14 cellular contexts compared by ENCODE assay signal in genomic region chr13:94073006-94073744, GRCh38.
DNase-seq lines count a peak whose midpoint lies in the region; ATAC-seq and TF ChIP-seq lines count a peak whose summit lies in the region.
"Had no signal": no experiment of that assay in that cellular context is flagged by ENCODE, and none has a peak within 500 bp of the region (broad histone marks: within the 10 kb centered on the region; RNA-seq: fewer than 3 reads in every experiment).

No MANE protein-coding gene starts in this region.

- TF ChIP-seq CTCF in IMR-90 (conservative IDR thresholded peaks at IDR 0.05; ENCODE audit: low read depth, low read length) (no peak), mesothelial cell of epicardium (IDR thresholded peaks at IDR 0.05; ENCODE audit: unreplicated experiment) (no peak)

- H3K36me3 Mint-ChIP-seq in mesothelial cell of epicardium = peaks cover 51% of the 10 kb centered on the region
- H3K36me3 Mint-ChIP-seq: naive B cell had no signal

- peak; percentile 28 for DNase-seq in COLO668 (lab: John Stamatoyannopoulos, UW; ENCODE audit: unreplicated experiment)
- peak; percentile 91 for DNase-seq in IMR-90
- peak; percentile 86 for DNase-seq in amniotic epithelial cell (ENCODE audit: low read depth)
- no peak for DNase-seq in mesothelial cell of epicardium (ENCODE audit: low spot score in 2 of 2, unreplicated experiment in 2 of 2)
- DNase-seq in putamen (ENCODE audit: low spot score) = no peak
- DNase-seq in KG1 (lab: John Stamatoyannopoulos, UW) = no peak
- no peak for DNase-seq in activated CD4-positive, alpha-beta T cell treated with anti-CD3 and anti-CD28 coated beads for 1 hour
- DNase-seq in D341Med (ENCODE audit: low spot score) = no peak
- DNase-seq: activated CD8-positive, alpha-beta memory T cell treated with anti-CD3 and anti-CD28 coated beads, Interleukin-2, amount 50 U/mL, for 48 hours; aorta; naive B cell; NCI-H1105; uterus had no signal

- peak overlapping the region; percentile 46; the same call in 1 of the 3 replicates for H2BK15ac ChIP-seq in IMR-90 (ENCODE audit: low read depth, low read length)

- no peak overlapping the region for H2AK5ac ChIP-seq in IMR-90 (ENCODE audit: low read depth, low read length)

- no peak overlapping the region for H3K14ac ChIP-seq in IMR-90 (replicated peaks; ENCODE audit: low read depth, low read length)

- H3K4ac ChIP-seq in IMR-90 (ENCODE audit: low read depth, low read length) = peak overlapping the region; percentile 59

- H4K20me1 ChIP-seq in IMR-90 (ENCODE audit: insufficient read depth, low read length) = peaks cover 3% of the 10 kb centered on the region; the same call in 1 of the 2 replicates

- POLR2A ChIA-PET in IMR-90 (lab: Charles Lee; ENCODE audit: unreplicated experiment) = no interaction called here

- peak overlapping the region; percentile 41 for H3K4me2 ChIP-seq in IMR-90 (ENCODE audit: low read depth, low read length)

- no TSS peak for BruUV-seq in IMR-90 (replicated peaks; lab: Mats Ljungman, UMichigan)

- no peak overlapping the region for H2AK9ac ChIP-seq in IMR-90 (replicated peaks; ENCODE audit: low read depth, low read length, poor library complexity)

- H3K9me3 Mint-ChIP-seq in mesothelial cell of epicardium = peaks cover 51% of the 10 kb centered on the region

- H2AFZ ChIP-seq in IMR-90 (replicated peaks; ENCODE audit: low read length, poor library complexity) = no peak overlapping the region

- no peak for TF ChIP-seq RAD21 in IMR-90 (IDR thresholded peaks at IDR 0.05; ENCODE audit: low read length)

- H3K18ac ChIP-seq in IMR-90 (ENCODE audit: low read depth, low read length) = peak overlapping the region; percentile 80; the same call in 1 of the 2 replicates

- in situ Hi-C loops in IMR-90 (cut with MboI; ENCODE audit: low sequenced_read_pairs) = no loop called here

- H3K36me3 ChIP-seq in IMR-90 (ENCODE audit: control insufficient read depth, insufficient read depth, low read length) = no peaks in the 10 kb centered on the region
- H3K36me3 ChIP-seq: uterus had no signal

- no peak for TF ChIP-seq POLR2A in IMR-90 (IDR thresholded peaks at IDR 0.05; ENCODE audit: low read depth, low read length)

- intact Hi-C loops in IMR-90 (cut with micrococcal nuclease) = no loop called here

- H3K23ac ChIP-seq in IMR-90 (ENCODE audit: low read depth, low read length) = no peak overlapping the region

- H3K27me3 Mint-ChIP-seq in mesothelial cell of epicardium (ENCODE audit: low read depth) = no peaks in the 10 kb centered on the region

- H4K5ac ChIP-seq in IMR-90 (ENCODE audit: low read depth, low read length) = peak overlapping the region; percentile 49; the same call in 1 of the 2 replicates

- peak overlapping the region; percentile 32 for H2BK5ac ChIP-seq in IMR-90 (ENCODE audit: low read depth, low read length, poor library complexity, severe bottlenecking)

- no peak overlapping the region for H3K4me3 ChIP-seq in IMR-90 (ENCODE audit: insufficient read depth, low read depth, low read length)
- H3K4me3 ChIP-seq: uterus had no signal

- H4K8ac ChIP-seq in IMR-90 (ENCODE audit: low read depth in 2 of 2, low read length in 2 of 2) = no peak overlapping the region

- H3K27ac Mint-ChIP-seq in mesothelial cell of epicardium = peak overlapping the region; percentile 49
- H3K27ac Mint-ChIP-seq: naive B cell had no signal

- H3K27ac ChIP-seq in IMR-90 (ENCODE audit: insufficient read depth, low read length) = no peak overlapping the region
- H3K27ac ChIP-seq: uterus had no signal

- H3K4me3 Mint-ChIP-seq in mesothelial cell of epicardium = no peak overlapping the region

- H2BK20ac ChIP-seq in IMR-90 (ENCODE audit: low read depth, low read length) = peak overlapping the region; percentile 40

- H3K56ac ChIP-seq in IMR-90 (ENCODE audit: extremely low read depth, insufficient read depth, low read length) = no peak overlapping the region

- peaks cover 4% of the 10 kb centered on the region for H3K9me1 ChIP-seq in IMR-90 (ENCODE audit: insufficient read depth, low read length)

- no peaks in the 10 kb centered on the region for H3K79me1 ChIP-seq in IMR-90 (ENCODE audit: low read depth in 1 of 2, low read length in 2 of 2)

- H3K9me3 ChIP-seq in IMR-90 (ENCODE audit: control insufficient read depth, insufficient read depth, low read length) = no peaks in the 10 kb centered on the region
- H3K9me3 ChIP-seq: uterus had no signal

- dilution Hi-C loops in IMR-90 (cut with HindIII; ENCODE audit: low sequenced_read_pairs, unreplicated experiment) = no loop called here

- H3K9ac ChIP-seq in IMR-90 (ENCODE audit: low read depth, low read length) = no peak overlapping the region

- WGBS in IMR-90 (ENCODE audit: extremely low coverage in 2 of 2, insufficient read length in 1 of 2), 2 experiments = no CpG with 5 or more reads among the region's 4 CpGs

- H3K27me3 ChIP-seq in IMR-90 (ENCODE audit: control insufficient read depth, insufficient read depth, low read length) = no peaks in the 10 kb centered on the region
- H3K27me3 ChIP-seq: uterus had no signal

- ATAC-seq in IMR-90 (ENCODE audit: low read depth) = peak; percentile 97
- ATAC-seq: Panc1 had no signal

- peaks cover 8% of the 10 kb centered on the region for H3K4me1 ChIP-seq in IMR-90 (ENCODE audit: control insufficient read depth, insufficient read depth, low read length)
- H3K4me1 ChIP-seq: uterus had no signal

- H4K91ac ChIP-seq in IMR-90 (ENCODE audit: insufficient read depth, low read depth, low read length) = peak overlapping the region; percentile 20; the same call in 1 of the 2 replicates

- CTCF ChIA-PET in IMR-90 (lab: Yijun Ruan, JAX) = interaction anchor here (1.3 to 1.6 kb wide), 2 partner anchors 20 to 791 kb away, joined by 3 to 4 read pairs; no protein-coding TSS in a partner anchor

- H2BK120ac ChIP-seq in IMR-90 (ENCODE audit: low read depth, low read length) = peak overlapping the region; percentile 48; the same call in 1 of the 2 replicates

- H3K4me1 Mint-ChIP-seq in mesothelial cell of epicardium = peaks cover 27% of the 10 kb centered on the region
- H3K4me1 Mint-ChIP-seq: naive B cell had no signal

TF ChIP-seq in IMR-90, 13 proteins besides CTCF, POLR2A, EP300 and RAD21:
- no peak for TF ChIP-seq ELK1 (IDR thresholded peaks at IDR 0.05; ENCODE audit: borderline replicate concordance, low read depth, low read length)
- TF ChIP-seq CHD1 (IDR thresholded peaks at IDR 0.05; ENCODE audit: low read depth, low read length) = no peak
- TF ChIP-seq MAFK (IDR thresholded peaks at IDR 0.05; ENCODE audit: low read depth, low read length) = no peak
- TF ChIP-seq RCOR1 (IDR thresholded peaks at IDR 0.05; ENCODE audit: insufficient replicate concordance, low read length) = no peak
- TF ChIP-seq BHLHE40 (IDR thresholded peaks at IDR 0.05; ENCODE audit: low read depth, low read length) = no peak
- TF ChIP-seq SMC3 (IDR thresholded peaks at IDR 0.05; ENCODE audit: low read depth, low read length) = no peak
- no peak for TF ChIP-seq USF2 (IDR thresholded peaks at IDR 0.05; ENCODE audit: low read depth, low read length)
- TF ChIP-seq MXI1 (IDR thresholded peaks at IDR 0.05; ENCODE audit: borderline replicate concordance, low read depth, low read length) = no peak
- no peak for TF ChIP-seq FOS (IDR thresholded peaks at IDR 0.05; ENCODE audit: low read depth, low read length)
- no peak for TF ChIP-seq MAZ (IDR thresholded peaks at IDR 0.05; ENCODE audit: borderline replicate concordance, low read depth, low read length)
- TF ChIP-seq NFE2L2 (IDR thresholded peaks at IDR 0.05; ENCODE audit: low read depth, low read length) = no peak
- no peak for TF ChIP-seq CEBPB (IDR thresholded peaks at IDR 0.05; ENCODE audit: low read depth, low read length)
- no peak for TF ChIP-seq RFX5 (IDR thresholded peaks at IDR 0.05; ENCODE audit: low read depth, low read length)
TF ChIP-seq in IMR-90: peak in this region for 0.

Comparison
In these comparisons a context has a peak if more than half of its experiments do, and no peak if none do; other contexts are left out.
1. DNase-seq: peak in COLO668 (single experiment), IMR-90 (single experiment) and amniotic epithelial cell (single experiment); none in mesothelial cell of epicardium (0 of 2), putamen (single experiment), KG1 (single experiment), activated CD4-positive, alpha-beta T cell treated with anti-CD3 and anti-CD28 coated beads for 1 hour (single experiment) and D341Med (single experiment).